Comparison of ENCODE assay signal across 8 cellular contexts in the genomic region with DNA sequence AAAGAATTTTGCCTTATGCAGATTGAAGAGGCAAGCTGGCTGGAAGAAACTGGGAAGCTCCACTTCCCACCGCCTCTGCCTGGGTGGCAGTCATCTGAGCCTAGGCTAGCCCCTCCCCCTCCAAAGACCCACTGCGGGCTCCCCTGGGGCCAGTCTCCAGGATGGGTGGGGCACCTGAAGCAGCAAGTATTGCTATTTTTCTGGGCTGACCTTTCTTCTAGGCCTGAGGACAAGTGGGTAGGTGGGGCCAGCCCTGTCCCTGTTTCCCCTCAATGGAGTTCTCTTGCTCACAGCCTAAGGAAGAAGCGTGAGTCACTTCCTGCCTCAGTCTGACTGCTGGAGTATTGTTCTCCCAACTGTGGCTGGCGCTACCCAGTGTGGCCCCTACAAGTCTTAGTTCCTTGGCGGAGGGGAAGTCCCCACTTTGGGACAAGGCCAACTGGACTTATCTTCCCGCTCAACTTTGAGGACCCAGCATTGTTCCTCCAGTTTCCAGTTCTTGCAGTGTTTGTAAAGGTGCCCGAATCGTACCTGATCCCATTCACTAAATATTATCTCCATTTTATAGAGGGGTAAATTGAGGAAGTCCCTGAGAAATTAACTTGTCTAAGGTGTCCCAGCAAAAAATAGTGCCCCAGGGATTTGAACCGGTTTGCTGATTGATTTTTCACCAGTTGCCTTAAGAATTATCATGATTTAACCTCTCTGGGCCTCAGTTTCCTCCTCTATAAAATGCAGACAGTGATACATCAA. TPM values are rescaled to one million over a fixed set of nuclear protein-coding genes. Genes with fewer than 3 reads are reported as not detected.
DNase-seq lines count a peak whose midpoint lies in the region; ATAC-seq and TF ChIP-seq lines count a peak whose summit lies in the region.

No MANE protein-coding gene starts in this region.

- no peaks in the 10 kb centered on the region for H3K27me3 ChIP-seq in upper lobe of right lung

- no peaks in the 10 kb centered on the region for H3K9me3 Mint-ChIP-seq in activated CD4-positive, alpha-beta memory T cell treated with anti-CD3 and anti-CD28 coated beads for 36 hours
- H3K9me3 Mint-ChIP-seq in natural killer cell treated with Interleukin-12 subunit alpha and Interleukin-12 subunit beta and Interleukin-15 and Interleukin-18, amount 100 ng/mL, for 72 hours, result no peaks in the 10 kb centered on the region

- intact Hi-C loops in activated CD4-positive, alpha-beta memory T cell treated with anti-CD3 and anti-CD28 coated beads for 36 hours (cut with micrococcal nuclease), result loop anchor here (1.0 to 2.0 kb wide), 4 partner anchors 13 to 54 kb away; no protein-coding TSS in a partner anchor
- intact Hi-C loops in upper lobe of right lung (cut with DNase I), result loop anchor here (10.0 kb wide), 1 partner anchor 155 kb away; the partner anchor contains the start of gene BLM

- POLR2A ChIA-PET in activated CD4-positive, alpha-beta memory T cell treated with anti-CD3 and anti-CD28 coated beads for 36 hours (lab: Charles Lee), result interaction anchor here (0.6 to 4.7 kb wide), 11 partner anchors 12 to 1137 kb away, joined by 3 to 63 read pairs (median 7); partner anchors contain the start of genes MAN2A2 and UNC45A

- peak overlapping the region; percentile 91 for H3K4me3 Mint-ChIP-seq in activated CD4-positive, alpha-beta memory T cell treated with anti-CD3 and anti-CD28 coated beads for 36 hours
- peak overlapping the region; percentile 96 for H3K4me3 Mint-ChIP-seq in natural killer cell treated with Interleukin-12 subunit alpha and Interleukin-12 subunit beta and Interleukin-15 and Interleukin-18, amount 100 ng/mL, for 72 hours

- H3K4me1 ChIP-seq in upper lobe of right lung, result peaks cover 56% of the 10 kb centered on the region

- no peak for TF ChIP-seq CTCF in upper lobe of right lung (IDR thresholded peaks at IDR 0.05)

- peaks cover 56% of the 10 kb centered on the region for H3K4me1 Mint-ChIP-seq in activated CD4-positive, alpha-beta memory T cell treated with anti-CD3 and anti-CD28 coated beads for 36 hours (ENCODE audit: low read depth)
- H3K4me1 Mint-ChIP-seq in natural killer cell treated with Interleukin-12 subunit alpha and Interleukin-12 subunit beta and Interleukin-15 and Interleukin-18, amount 100 ng/mL, for 72 hours (ENCODE audit: low read depth in 2 of 2), result peaks cover 46 to 51% of the 10 kb centered on the region in 2 donors

- no peaks in the 10 kb centered on the region for H3K9me3 ChIP-seq in upper lobe of right lung

- DNase-seq in ELR (ENCODE audit: low read depth), result peak; percentile 95
- peak; percentile 9 for DNase-seq in NCI-H1436 treated with DMSO at 0.1 percent for 48 hours (lab: John Stamatoyannopoulos, UW)
- peak; percentile 81 for DNase-seq in activated CD4-positive, alpha-beta memory T cell treated with anti-CD3 and anti-CD28 coated beads for 36 hours
- peak; percentile 85 for DNase-seq in fibroblast of gingiva (ENCODE audit: low read depth)
- DNase-seq in natural killer cell treated with Interleukin-12 subunit alpha and Interleukin-12 subunit beta and Interleukin-15 and Interleukin-18, amount 100 ng/mL, for 72 hours (ENCODE audit: low spot score), result peak; percentile 85
- peak; percentile 90 for DNase-seq in upper lobe of right lung
- no peak for DNase-seq in DMS114 treated with DMSO at 0.1 percent for 48 hours (lab: John Stamatoyannopoulos, UW; ENCODE audit: unreplicated experiment)

- peak overlapping the region; percentile 97 for H3K27ac Mint-ChIP-seq in activated CD4-positive, alpha-beta memory T cell treated with anti-CD3 and anti-CD28 coated beads for 36 hours
- H3K27ac Mint-ChIP-seq in natural killer cell treated with Interleukin-12 subunit alpha and Interleukin-12 subunit beta and Interleukin-15 and Interleukin-18, amount 100 ng/mL, for 72 hours, result peak overlapping the region; percentile 99 to 100

- no peaks in the 10 kb centered on the region for H3K36me3 ChIP-seq in upper lobe of right lung

- H3K36me3 Mint-ChIP-seq in activated CD4-positive, alpha-beta memory T cell treated with anti-CD3 and anti-CD28 coated beads for 36 hours, result peaks cover 47% of the 10 kb centered on the region
- peaks cover 12% of the 10 kb centered on the region for H3K36me3 Mint-ChIP-seq in natural killer cell treated with Interleukin-12 subunit alpha and Interleukin-12 subunit beta and Interleukin-15 and Interleukin-18, amount 100 ng/mL, for 72 hours

- peak overlapping the region; percentile 85 for H3K4me3 ChIP-seq in upper lobe of right lung

- no peaks in the 10 kb centered on the region for H3K27me3 Mint-ChIP-seq in activated CD4-positive, alpha-beta memory T cell treated with anti-CD3 and anti-CD28 coated beads for 36 hours
- no peaks in the 10 kb centered on the region for H3K27me3 Mint-ChIP-seq in natural killer cell treated with Interleukin-12 subunit alpha and Interleukin-12 subunit beta and Interleukin-15 and Interleukin-18, amount 100 ng/mL, for 72 hours

- ATAC-seq in natural killer cell treated with Interleukin-12 subunit alpha and Interleukin-12 subunit beta and Interleukin-15 and Interleukin-18, amount 100 ng/mL, for 72 hours, result peak; percentile 70 to 77
- ATAC-seq in upper lobe of right lung, result peak; percentile 80
- ATAC-seq in HG03159 (IDR thresholded peaks at IDR 0.05; ENCODE audit: unreplicated experiment), result no peak

- H3K27ac ChIP-seq in upper lobe of right lung, result peak overlapping the region; percentile 96

- CTCF ChIA-PET in activated CD4-positive, alpha-beta memory T cell treated with anti-CD3 and anti-CD28 coated beads for 36 hours (lab: Charles Lee), result interaction anchor here (1.1 to 1.8 kb wide), 4 partner anchors 8 to 32 kb away, joined by 3 to 7 read pairs (median 4); no protein-coding TSS in a partner anchor

RNA-seq across cellular contexts. Expression of gene FURIN, which starts 1.4 kb away (rescaled TPM):
- 100 to 1,000 TPM; 576 to 590 TPM for total RNA-seq in activated CD4-positive, alpha-beta memory T cell treated with anti-CD3 and anti-CD28 coated beads for 36 hours
- total RNA-seq in natural killer cell treated with Interleukin-12 subunit alpha and Interleukin-12 subunit beta and Interleukin-15 and Interleukin-18, amount 100 ng/mL, for 72 hours, result 100 to 1,000 TPM; 528 to 679 TPM
- total RNA-seq in upper lobe of right lung, result 104 TPM

RNA-seq across cellular contexts. Expression of gene FES, which starts 14.5 kb away (rescaled TPM):
- total RNA-seq in activated CD4-positive, alpha-beta memory T cell treated with anti-CD3 and anti-CD28 coated beads for 36 hours, result 10 to 100 TPM; 18.0 to 21.1 TPM
- total RNA-seq in natural killer cell treated with Interleukin-12 subunit alpha and Interleukin-12 subunit beta and Interleukin-15 and Interleukin-18, amount 100 ng/mL, for 72 hours, result 100 to 1,000 TPM; 139 to 140 TPM
- 48.0 TPM for total RNA-seq in upper lobe of right lung

RNA-seq across cellular contexts. Expression of gene MAN2A2, which starts 33.3 kb away (rescaled TPM):
- 10 to 100 TPM; 98.1 to 99.2 TPM for total RNA-seq in activated CD4-positive, alpha-beta memory T cell treated with anti-CD3 and anti-CD28 coated beads for 36 hours
- total RNA-seq in natural killer cell treated with Interleukin-12 subunit alpha and Interleukin-12 subunit beta and Interleukin-15 and Interleukin-18, amount 100 ng/mL, for 72 hours, result 100 to 1,000 TPM; 172 to 244 TPM
- 94.0 TPM for total RNA-seq in upper lobe of right lung
